1 cellular context compared by ENCODE assay signal in genomic region chr2:71129891-71130324, GRCh38.
TF ChIP-seq lines count a peak whose summit lies in the region.

Gene MCEE (minus strand): TSS chr2:71130229. CDS start chr2:71130219, 10 bp downstream.

TF ChIP-seq in SK-N-SH, 30 proteins besides CTCF, POLR2A, EP300 and RAD21 (continued from another document):
- no peak for TF ChIP-seq ZBTB33 (IDR thresholded peaks at IDR 0.05; ENCODE audit: borderline replicate concordance, low read depth)
- peak; percentile 88 for TF ChIP-seq YY1 (IDR thresholded peaks at IDR 0.05; ENCODE audit: low read depth)
